30 cellular contexts compared by ENCODE assay signal in genomic region chr4:91366561-91366960, GRCh38.
"Had no signal": no experiment of that assay in that cellular context is flagged by ENCODE, and none has a peak within 500 bp of the region (broad histone marks: within the 10 kb centered on the region; RNA-seq: fewer than 3 reads in every experiment).

No MANE protein-coding gene starts in this region.

- H3K4me1 ChIP-seq: esophagus squamous epithelium, heart right ventricle, left lung, parathyroid adenoma, right lobe of liver, tibial nerve, upper lobe of left lung had no signal

- H3K9ac ChIP-seq: parathyroid adenoma had no signal

- H3K27ac ChIP-seq: esophagus squamous epithelium, heart right ventricle, left lung, neutrophil, parathyroid adenoma, right lobe of liver, thoracic aorta, tibial nerve, upper lobe of left lung had no signal

- FAIRE-seq: islet of Langerhans, small intestine, urothelium cell line had no signal

- H3K4me3 Mint-ChIP-seq: dendritic cell treated with granulocyte-macrophage colony-stimulating factor and Interleukin-4, amounts not matched to agents 40 ng/mL and 50 ng/mL, for 4 days; endodermal cell; mesothelial cell of epicardium; naive B cell; natural killer cell treated with Interleukin-12 subunit alpha and Interleukin-12 subunit beta and Interleukin-15 and Interleukin-18, amount 100 ng/mL, for 72 hours; neural crest cell; stimulated activated naive B cell treated with anti-CD40 and anti-IgM and Interleukin-4, amounts not matched to agents 10 μg/mL and 1 μg/mL and 100 μg/mL, for 72 hours; stimulated activated naive CD8-positive, alpha-beta T cell treated with anti-CD3 and anti-CD28 coated beads, Interleukin-15, Interleukin-2, amounts not matched to agents 100 ng/mL and 50 ng/mL, for 24 hours had no signal

- H3K79me2 ChIP-seq: parathyroid adenoma had no signal

- H3K36me3 Mint-ChIP-seq: mesothelial cell of epicardium; naive B cell; natural killer cell treated with Interleukin-12 subunit alpha and Interleukin-12 subunit beta and Interleukin-15 and Interleukin-18, amount 100 ng/mL, for 72 hours; stimulated activated naive B cell treated with anti-CD40 and anti-IgM and Interleukin-4, amounts not matched to agents 10 μg/mL and 1 μg/mL and 100 μg/mL, for 72 hours had no signal

- H3K9me3 Mint-ChIP-seq: dendritic cell treated with granulocyte-macrophage colony-stimulating factor and Interleukin-4, amounts not matched to agents 40 ng/mL and 50 ng/mL, for 4 days; endodermal cell; mesothelial cell of epicardium; neural crest cell had no signal

- H3K4me1 Mint-ChIP-seq: endodermal cell; mesothelial cell of epicardium; naive B cell; neural crest cell; stimulated activated naive B cell treated with anti-CD40 and anti-IgM and Interleukin-4, amounts not matched to agents 10 μg/mL and 1 μg/mL and 100 μg/mL, for 72 hours had no signal

- H3K4me3 ChIP-seq: esophagus squamous epithelium, heart right ventricle, left lung, mucosa of descending colon, right lobe of liver, thoracic aorta, tibial nerve, upper lobe of left lung had no signal

- H3K27me3 Mint-ChIP-seq: dendritic cell treated with granulocyte-macrophage colony-stimulating factor and Interleukin-4, amounts not matched to agents 40 ng/mL and 50 ng/mL, for 4 days; naive B cell; natural killer cell treated with Interleukin-12 subunit alpha and Interleukin-12 subunit beta and Interleukin-15 and Interleukin-18, amount 100 ng/mL, for 72 hours; progenitor cell of endocrine pancreas; stimulated activated naive B cell treated with anti-CD40 and anti-IgM and Interleukin-4, amounts not matched to agents 10 μg/mL and 1 μg/mL and 100 μg/mL, for 72 hours; stimulated activated naive CD8-positive, alpha-beta T cell treated with anti-CD3 and anti-CD28 coated beads, Interleukin-15, Interleukin-2, amounts not matched to agents 100 ng/mL and 50 ng/mL, for 24 hours had no signal

- H3K27ac Mint-ChIP-seq: dendritic cell treated with granulocyte-macrophage colony-stimulating factor and Interleukin-4, amounts not matched to agents 40 ng/mL and 50 ng/mL, for 4 days; endodermal cell; mesothelial cell of epicardium; naive B cell; natural killer cell treated with Interleukin-12 subunit alpha and Interleukin-12 subunit beta and Interleukin-15 and Interleukin-18, amount 100 ng/mL, for 72 hours; progenitor cell of endocrine pancreas; stimulated activated naive B cell treated with anti-CD40 and anti-IgM and Interleukin-4, amounts not matched to agents 10 μg/mL and 1 μg/mL and 100 μg/mL, for 72 hours; stimulated activated naive CD8-positive, alpha-beta T cell treated with anti-CD3 and anti-CD28 coated beads, Interleukin-15, Interleukin-2, amounts not matched to agents 100 ng/mL and 50 ng/mL, for 24 hours had no signal

- ATAC-seq: heart right ventricle; left cardiac atrium; left lung; mucosa of descending colon; natural killer cell treated with Interleukin-12 subunit alpha and Interleukin-12 subunit beta and Interleukin-15 and Interleukin-18, amount 100 ng/mL, for 72 hours; right lobe of liver; stimulated activated naive B cell treated with anti-CD40 and anti-IgM and Interleukin-4, amounts not matched to agents 10 μg/mL and 1 μg/mL and 100 μg/mL, for 72 hours had no signal

- H3K27me3 ChIP-seq: esophagus squamous epithelium, heart right ventricle, left lung, neutrophil, right lobe of liver, tibial nerve, upper lobe of left lung had no signal

- H3K9me3 ChIP-seq: esophagus squamous epithelium, heart right ventricle, left lung, mucosa of descending colon, neutrophil, right lobe of liver, thoracic aorta, tibial nerve, upper lobe of left lung had no signal

- DNase-seq: effector CD8-positive, alpha-beta T cell; endodermal cell; esophagus squamous epithelium; foreskin melanocyte; glutamatergic neuron; heart right ventricle; hippocampal formation; left cardiac atrium; left lung; mesenchymal stem cell; mucosa of descending colon; naive B cell; right lobe of liver; small intestine; stimulated activated CD4-positive, alpha-beta T cell treated with anti-CD3 and anti-CD28 coated beads, Interleukin-15, amount 100 ng/mL, for 24 hours; stimulated activated CD4-positive, alpha-beta T cell treated with anti-CD3 and anti-CD28 coated beads, Interleukin-2, amount 100 ng/mL, for 48 hours; stimulated activated naive B cell treated with anti-CD40 and anti-IgM and Interleukin-4, amounts not matched to agents 10 μg/mL and 1 μg/mL and 100 μg/mL, for 72 hours; upper lobe of left lung had no signal

- H3K36me3 ChIP-seq: esophagus squamous epithelium, heart right ventricle, left lung, neutrophil, right lobe of liver, thoracic aorta, tibial nerve, upper lobe of left lung had no signal

- H2AFZ ChIP-seq: parathyroid adenoma had no signal
